In the genomic region with DNA sequence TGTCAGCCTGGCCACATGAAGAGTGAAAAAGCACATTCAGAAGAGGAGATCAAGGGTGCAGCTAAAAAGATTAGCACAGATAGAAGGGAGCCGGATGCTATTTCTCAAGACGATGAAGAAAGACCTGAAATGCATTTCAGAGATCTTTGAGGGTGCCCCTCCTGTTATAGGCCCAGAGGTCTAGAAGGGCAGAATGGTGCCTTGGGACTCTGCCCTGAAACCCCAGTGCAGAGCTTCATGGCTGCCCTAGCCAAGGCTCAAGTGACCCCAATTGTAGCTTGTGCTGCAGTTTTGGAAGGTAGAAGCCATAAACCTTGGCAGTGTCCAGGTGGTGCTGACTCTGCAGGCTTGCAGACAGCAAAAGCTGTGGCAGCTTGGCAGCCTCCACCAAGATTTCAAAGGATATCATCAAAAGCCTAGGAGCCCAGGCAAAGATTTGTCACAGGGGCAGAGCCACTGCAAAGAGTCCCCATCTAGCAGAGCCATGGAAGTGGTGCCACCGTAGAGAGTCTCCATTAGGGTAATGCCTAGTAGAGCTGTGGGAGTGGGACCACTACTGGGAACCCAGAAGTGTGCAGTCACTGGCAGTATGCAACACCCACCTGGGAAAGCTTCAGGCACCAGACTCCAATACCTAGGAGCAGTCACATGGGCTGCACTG, we compare ENCODE assay signal across 26 cellular contexts. TPM values are rescaled to one million over a fixed set of nuclear protein-coding genes. Genes with fewer than 3 reads are reported as not detected.
"Had no signal": no experiment of that assay in that cellular context is flagged by ENCODE, and none has a peak within 500 bp of the region (broad histone marks: within the 10 kb centered on the region; RNA-seq: fewer than 3 reads in every experiment).

No MANE protein-coding gene starts in this region.

- ATAC-seq: K562 had no signal

- H3K9me3 ChIP-seq: SK-N-SH had no signal

- H3K27ac ChIP-seq: HL-60, KMS-11, RWPE1 had no signal

- H3K9ac ChIP-seq: KMS-11, SK-N-SH had no signal

- DNase-seq: Kasumi-1, MM.1S, MV-4-11, NCI-H1048, NCI-H1105 treated with DMSO at 0.1 percent for 48 hours, NCI-H1417 treated with DMSO at 0.1 percent for 48 hours, NCI-H146, NCI-H1694 treated with DMSO at 0.1 percent for 48 hours, NCI-H1930, NCI-H2081, NCI-H2107, NCI-H2227 treated with DMSO at 0.1 percent for 48 hours, NCI-H524, NCI-H526 treated with DMSO at 0.1 percent for 48 hours, NCI-H748 treated with DMSO at 0.1 percent for 48 hours, SHP77, SK-N-SH, SW 1271 had no signal

- H3K27ac Mint-ChIP-seq: IgD-negative memory B cell had no signal

- H3K4me2 ChIP-seq: KMS-11, SK-N-SH had no signal

- H3K4me3 ChIP-seq: K562 had no signal

RNA-seq across cellular contexts. Expression of gene LACRT, which starts 6.4 kb away (rescaled TPM):
- total RNA-seq: K562, M059J, NCI-H460, SK-MEL-5 had no signal
- polyA plus RNA-seq: IgD-negative memory B cell, K562, SK-N-SH had no signal

RNA-seq across cellular contexts. Expression of gene DCD, which starts 19.8 kb away (rescaled TPM):
- total RNA-seq: K562, M059J, NCI-H460, SK-MEL-5 had no signal
- polyA plus RNA-seq: IgD-negative memory B cell, K562, SK-N-SH had no signal

RNA-seq across cellular contexts. Expression of gene PPP1R1A, which starts 39.9 kb away (rescaled TPM):
- total RNA-seq: K562, M059J, NCI-H460, SK-MEL-5 had no signal
- polyA plus RNA-seq: IgD-negative memory B cell, K562, SK-N-SH had no signal
